29 cellular contexts compared by ENCODE assay signal in the genomic region with DNA sequence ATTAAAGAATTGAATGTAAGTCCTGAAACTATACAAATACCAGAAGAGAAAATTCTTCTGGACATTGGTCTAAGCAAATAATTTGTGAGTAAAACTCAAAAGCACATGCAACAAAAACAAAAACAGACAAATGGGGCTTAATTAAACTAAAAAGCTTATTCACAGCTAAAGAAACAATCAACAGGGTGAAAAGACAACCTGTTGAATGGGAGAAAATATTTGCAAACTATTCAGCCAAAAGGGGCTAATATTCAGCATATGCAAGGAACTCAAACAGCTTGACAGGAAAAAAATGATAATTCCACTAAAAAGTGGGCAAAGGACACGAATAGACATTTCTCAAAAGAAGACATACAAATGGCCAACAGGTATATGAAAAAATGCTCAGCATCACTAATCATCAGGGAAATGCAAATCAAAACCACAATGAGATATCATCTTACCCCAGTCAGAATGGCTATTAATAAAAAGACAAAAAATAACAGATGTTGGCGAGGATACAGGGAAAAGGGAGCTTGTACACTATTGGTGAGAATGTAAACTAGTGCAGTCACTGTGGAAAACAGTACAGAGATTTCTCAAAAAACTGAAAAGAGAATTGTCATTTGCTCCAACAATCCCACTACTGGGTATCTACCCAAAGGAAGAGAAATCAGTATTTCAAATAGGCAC.
"Had no signal": no experiment of that assay in that cellular context is flagged by ENCODE, and none has a peak within 500 bp of the region (broad histone marks: within the 10 kb centered on the region; RNA-seq: fewer than 3 reads in every experiment).

No MANE protein-coding gene starts in this region.

- H3K27ac ChIP-seq: adrenal gland, ascending aorta, body of pancreas, brain microvascular endothelial cell, breast epithelium, cardiac muscle cell had no signal

- H3K4me3 ChIP-seq: adrenal gland, ascending aorta, body of pancreas, breast epithelium, cardiac muscle cell had no signal

- H3K4me1 ChIP-seq: ascending aorta, breast epithelium had no signal

- DNase-seq: activated effector memory CD4-positive, alpha-beta T cell treated with anti-CD3 and anti-CD28 coated beads, Interleukin-2, amount 50 U/mL, for 16 hours; activated effector memory CD4-positive, alpha-beta T cell treated with Interleukin-2 at 50 U/mL for 16 hours; activated gamma-delta T cell; activated gamma-delta T cell treated with Interleukin-2 at 50 U/mL for 16 hours; activated naive CD4-positive, alpha-beta T cell; activated naive CD4-positive, alpha-beta T cell treated with anti-CD3 and anti-CD28 coated beads for 36 hours; activated naive CD4-positive, alpha-beta T cell treated with anti-CD3 and anti-CD28 coated beads, Interleukin-2, amount 10 ng/mL, durations not matched to agents 7 days and 5 days; activated naive CD4-positive, alpha-beta T cell treated with anti-CD3 and anti-CD28 coated beads, Interleukin-2, amount 50 U/mL, for 16 hours; activated naive CD4-positive, alpha-beta T cell treated with Interleukin-2 at 50 U/mL for 16 hours; activated naive CD8-positive, alpha-beta T cell treated with anti-CD3 and anti-CD28 coated beads for 36 hours; activated naive CD8-positive, alpha-beta T cell treated with anti-CD3 and anti-CD28 coated beads, Interleukin-2, amount 10 ng/mL, durations not matched to agents 7 days and 5 days; activated naive CD8-positive, alpha-beta T cell treated with anti-CD3 and anti-CD28 coated beads, Interleukin-2, amount 50 U/mL, for 24 hours; activated T-cell treated with anti-CD3 and anti-CD28 coated beads, Interleukin-2, amount 50 U/mL, for 24 hours; activated T-cell treated with anti-CD3 and anti-CD28 coated beads, Interleukin-2, amount 50 U/mL, for 4 hours; activated T-cell treated with anti-CD3 and anti-CD28 coated beads, Interleukin-2, amount 50 U/mL, for 48 hours; activated T-cell treated with anti-CD3 and anti-CD28 coated beads, Interleukin-2, amount 50 U/mL, for 72 hours; adrenal gland; amniotic stem cell; amygdala; anterior cingulate cortex; aorta; body of pancreas; brain microvascular endothelial cell; caudate nucleus; central memory CD4-positive, alpha-beta T cell; cerebellar nuclear complex had no signal

- H3K9me3 ChIP-seq: adrenal gland, ascending aorta, body of pancreas had no signal

- H3K36me3 ChIP-seq: adrenal gland, ascending aorta, brain microvascular endothelial cell, breast epithelium, cardiac muscle cell had no signal
